In the genomic region with DNA sequence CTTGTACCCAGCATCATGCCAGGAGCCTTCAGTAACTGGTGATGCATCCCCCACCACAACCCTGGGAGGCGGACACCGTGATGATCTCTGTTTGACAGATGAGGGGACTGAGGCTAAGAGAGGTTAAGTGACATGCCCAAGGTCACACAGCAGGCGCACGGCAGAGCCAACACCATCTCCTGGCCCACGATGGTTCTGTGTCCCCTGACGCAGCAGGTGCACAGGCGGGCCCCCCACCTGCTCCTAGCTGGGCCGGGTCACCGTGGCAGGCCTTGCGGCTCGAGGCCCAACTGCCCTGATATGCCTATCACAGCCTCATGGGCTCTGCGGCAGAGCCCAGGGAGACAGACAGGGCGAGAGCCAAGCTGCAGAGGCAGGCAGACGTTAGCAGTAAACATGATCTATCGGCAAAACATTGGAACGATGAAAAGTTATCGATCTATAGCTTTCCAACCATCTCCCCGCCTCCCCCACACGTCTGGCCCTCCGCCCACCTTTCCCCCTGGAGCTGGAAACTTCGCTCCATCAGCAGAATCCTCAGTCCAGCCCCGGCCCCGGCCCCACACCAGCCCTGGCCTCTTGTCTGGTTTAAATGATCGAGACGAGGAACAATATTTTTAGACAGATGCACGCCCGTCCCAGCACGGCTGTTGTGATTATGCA, we compare ENCODE assay signal across 33 cellular contexts.
"Had no signal": no experiment of that assay in that cellular context is flagged by ENCODE, and none has a peak within 500 bp of the region (broad histone marks: within the 10 kb centered on the region; RNA-seq: fewer than 3 reads in every experiment).

No MANE protein-coding gene starts in this region.

- H3K27me3 ChIP-seq: adrenal gland, body of pancreas, Peyer's patch had no signal

- H3K36me3 ChIP-seq: adrenal gland, breast epithelium, Peyer's patch had no signal

- ATAC-seq: activated naive CD4-positive, alpha-beta T cell treated with anti-CD3 and anti-CD28 coated beads, Interleukin-2, amount 50 U/mL, for 72 hours; activated T-cell treated with anti-CD3 and anti-CD28 coated beads, Interleukin-2, amount 50 U/mL, for 4 hours; body of pancreas; PC-3; Right ventricle myocardium inferior; SK-N-SH treated with all-trans-retinoic acid at 6 μM for 48 hours; T-cell; T-helper 17 cell had no signal

- H3K36me3 Mint-ChIP-seq: activated CD4-positive, alpha-beta memory T cell treated with anti-CD3 and anti-CD28 coated beads for 36 hours; activated naive CD4-positive, alpha-beta T cell treated with anti-CD3 and anti-CD28 coated beads, Interleukin-2, amount 50 U/mL, for 72 hours; T-cell had no signal

- H3K27ac ChIP-seq: adrenal gland, body of pancreas, breast epithelium, Peyer's patch, RWPE1, VCaP had no signal

- FAIRE-seq: astrocyte had no signal

- H3K9me3 ChIP-seq: adrenal gland, body of pancreas, breast epithelium, Peyer's patch had no signal

- H3K4me3 Mint-ChIP-seq: activated B cell treated with CpG ODN at 0.5 μM for 24 hours; activated CD4-positive, alpha-beta memory T cell treated with anti-CD3 and anti-CD28 coated beads for 36 hours; activated naive CD4-positive, alpha-beta T cell treated with anti-CD3 and anti-CD28 coated beads for 36 hours; activated T-cell treated with anti-CD3 and anti-CD28 coated beads, Interleukin-2, amount 50 U/mL, for 4 hours; activated T-helper 1 cell treated with anti-CD3 and anti-CD28 coated beads, Interleukin-12 subunit alpha, Interleukin-12 subunit beta, Interleukin-2, Interleukin-4 antibody, amounts not matched to agents 30 ng/mL and 10 ng/mL and 1 ng/mL, durations not matched to agents 14 hours and 24 hours and 36 hours; T-cell; T-helper 17 cell had no signal

- DNase-seq: activated B cell treated with CpG ODN at 0.5 μM for 24 hours; activated CD4-positive, alpha-beta memory T cell treated with anti-CD3 and anti-CD28 coated beads for 36 hours; activated CD4-positive, alpha-beta T cell treated with anti-CD3 and anti-CD28 coated beads for 4 hours; activated CD4-positive, alpha-beta T cell treated with anti-CD3 and anti-CD28 coated beads, Interleukin-2, amount 50 U/mL, for 1 hour; activated CD4-positive, CD25-positive, alpha-beta regulatory T cell treated with anti-CD3 and anti-CD28 coated beads, Interleukin-2, amount 50 U/mL, for 72 hours; activated CD8-positive, alpha-beta memory T cell treated with anti-CD3 and anti-CD28 coated beads, Interleukin-2, amount 50 U/mL, for 4 hours; activated gamma-delta T cell treated with Interleukin-2 at 50 U/mL for 16 hours; activated naive CD4-positive, alpha-beta T cell treated with anti-CD3 and anti-CD28 coated beads for 36 hours; activated T-cell treated with anti-CD3 and anti-CD28 coated beads for 4 hours; activated T-cell treated with anti-CD3 and anti-CD28 coated beads, Interleukin-2, amount 50 U/mL, for 4 hours; adrenal gland; body of pancreas; caudate nucleus; NCI-H1105 treated with DMSO at 0.1 percent for 48 hours; NCI-H1436; NCI-H1694; NCI-H1930; NCI-H2081 treated with DMSO at 0.1 percent for 48 hours; NCI-H345; NCI-H524 treated with DMSO at 0.1 percent for 48 hours; PC-3; Peyer's patch; SIG-M5; T-cell; T-helper 17 cell had no signal

- H3K4me1 ChIP-seq: adrenal gland, body of pancreas, breast epithelium, Peyer's patch had no signal

- H3K4me3 ChIP-seq: adrenal gland, body of pancreas, breast epithelium, Peyer's patch had no signal

- H3K9me3 Mint-ChIP-seq: activated B cell treated with CpG ODN at 0.5 μM for 24 hours; activated CD4-positive, alpha-beta memory T cell treated with anti-CD3 and anti-CD28 coated beads for 36 hours; activated naive CD4-positive, alpha-beta T cell treated with anti-CD3 and anti-CD28 coated beads for 36 hours; activated naive CD4-positive, alpha-beta T cell treated with anti-CD3 and anti-CD28 coated beads, Interleukin-2, amount 50 U/mL, for 72 hours; activated T-cell treated with anti-CD3 and anti-CD28 coated beads, Interleukin-2, amount 50 U/mL, for 4 hours; activated T-helper 1 cell treated with anti-CD3 and anti-CD28 coated beads, Interleukin-12 subunit alpha, Interleukin-12 subunit beta, Interleukin-2, Interleukin-4 antibody, amounts not matched to agents 30 ng/mL and 10 ng/mL and 1 ng/mL, durations not matched to agents 14 hours and 24 hours and 36 hours; T-cell had no signal

- H3K27ac Mint-ChIP-seq: activated B cell treated with CpG ODN at 0.5 μM for 24 hours; activated CD4-positive, alpha-beta memory T cell treated with anti-CD3 and anti-CD28 coated beads for 36 hours; activated naive CD4-positive, alpha-beta T cell treated with anti-CD3 and anti-CD28 coated beads for 36 hours; activated naive CD4-positive, alpha-beta T cell treated with anti-CD3 and anti-CD28 coated beads, Interleukin-2, amount 50 U/mL, for 72 hours; activated T-helper 1 cell treated with anti-CD3 and anti-CD28 coated beads, Interleukin-12 subunit alpha, Interleukin-12 subunit beta, Interleukin-2, Interleukin-4 antibody, amounts not matched to agents 30 ng/mL and 10 ng/mL and 1 ng/mL, durations not matched to agents 14 hours and 24 hours and 36 hours; T-cell; T-helper 17 cell had no signal
